In genomic region chr5:69042500-69042899, GRCh38 we compare ENCODE assay signal across 8 cellular contexts. TPM values are rescaled to one million over a fixed set of nuclear protein-coding genes. Genes with fewer than 3 reads are reported as not detected.
DNase-seq lines count a peak whose midpoint lies in the region; ATAC-seq and TF ChIP-seq lines count a peak whose summit lies in the region.

No MANE protein-coding gene starts in this region.

- no peaks in the 10 kb centered on the region for H3K36me3 Mint-ChIP-seq in neural progenitor cell

- H3K9me2 ChIP-seq in HCT116 (ENCODE audit: insufficient read depth): no peaks in the 10 kb centered on the region

- H3K27me3 Mint-ChIP-seq in neural progenitor cell (ENCODE audit: insufficient read depth, low read depth): no peaks in the 10 kb centered on the region

- no peaks in the 10 kb centered on the region for H3K79me2 ChIP-seq in HCT116 (ENCODE audit: insufficient read depth, low read length)
- no peaks in the 10 kb centered on the region for H3K79me2 ChIP-seq in neural progenitor cell (ENCODE audit: low read depth)

- RAD21 ChIA-PET in HCT116 (lab: Charles Lee; ENCODE audit: low non-redundant PET in 1 of 2, low total read pairs in 2 of 2, uncharacterized antibody in 2 of 2, unreplicated experiment in 2 of 2): no interaction called here

- no peak overlapping the region for H3K4me3 ChIP-seq in HCT116 (replicated peaks in 1 of 2; ENCODE audit: low read depth in 1 of 2, low read length in 2 of 2)
- H3K4me3 ChIP-seq in neural progenitor cell: no peak overlapping the region

- no peak overlapping the region for H3K27ac Mint-ChIP-seq in neural progenitor cell

- TF ChIP-seq RAD21 in HCT116 (IDR thresholded peaks at IDR 0.05; ENCODE audit: low read depth): no peak

- H3K4me1 Mint-ChIP-seq in neural progenitor cell: peaks cover 7% of the 10 kb centered on the region

- ATAC-seq in GM18519 (IDR thresholded peaks at IDR 0.05; ENCODE audit: low FRiP score, unreplicated experiment) (peak; percentile 13), HCT116 (peak; percentile 68)

- H3K9me3 Mint-ChIP-seq in neural progenitor cell: no peaks in the 10 kb centered on the region

- H4K20me1 ChIP-seq in HCT116 (ENCODE audit: insufficient read depth): no peaks in the 10 kb centered on the region
- no peaks in the 10 kb centered on the region for H4K20me1 ChIP-seq in neural progenitor cell (ENCODE audit: low read depth)

- DNase-seq in HCT116 (ENCODE audit: low read depth, low spot score) (peak; percentile 10), SW480 (ENCODE audit: low spot score) (peak; percentile 4), neural progenitor cell (ENCODE audit: low spot score) (no peak), anterior cingulate cortex (lab: John Stamatoyannopoulos, UW) (no peak), AML-193 (lab: John Stamatoyannopoulos, UW) (no peak), KBM-7 (no peak)
- DNase-seq in activated effector memory CD4-positive, alpha-beta T cell treated with Interleukin-2 at 50 U/mL for 16 hours: no peak

- POLR2A ChIA-PET in HCT116 (lab: Charles Lee): interaction anchor here (1.2 kb wide), 1 partner anchor 51 kb away, joined by 4 read pairs; the partner anchor contains the start of gene SLC30A5

- H3K4me2 ChIP-seq in HCT116 (ENCODE audit: low read length) (peak overlapping the region; percentile 81; the same call in 1 of the 2 replicates), neural progenitor cell (no peak overlapping the region)

- H3K27ac ChIP-seq in HCT116 (ENCODE audit: low read depth, low read length) (no peak overlapping the region), neural progenitor cell (no peak overlapping the region)

- H3K9me3 ChIP-seq in HCT116 (ENCODE audit: control insufficient read depth in 1 of 2, insufficient read depth in 1 of 2, low read depth in 1 of 2, low read length in 2 of 2) (no peaks in the 10 kb centered on the region), neural progenitor cell (ENCODE audit: low read depth) (no peaks in the 10 kb centered on the region)

- intact Hi-C loops in HCT116 (cut with micrococcal nuclease): loop anchor here (2.0 to 10.0 kb wide), 4 partner anchors 40 to 352 kb away; partner anchors contain the start of gene CCDC125

- H3K36me3 ChIP-seq in HCT116 (ENCODE audit: control insufficient read depth in 1 of 2, insufficient read depth in 2 of 2, low read length in 2 of 2) (no peaks in the 10 kb centered on the region), neural progenitor cell (no peaks in the 10 kb centered on the region)

- H2AFZ ChIP-seq in HCT116 (ENCODE audit: low read depth, low read length, poor library complexity, severe bottlenecking) (peak overlapping the region; percentile 90), neural progenitor cell (replicated peaks) (peak overlapping the region; percentile 99)

- TF ChIP-seq CTCF in HCT116 (IDR thresholded peaks at IDR 0.05 in 2 of 3, conservative IDR thresholded peaks at IDR 0.05 in 1 of 3; ENCODE audit: borderline replicate concordance in 1 of 3, insufficient read depth in 1 of 3, low read depth in 2 of 3, low read length in 2 of 3) (no peak), neural progenitor cell (IDR thresholded peaks at IDR 0.05) (no peak)

- TF ChIP-seq POLR2A in HCT116 (IDR thresholded peaks at IDR 0.05; ENCODE audit: borderline replicate concordance, extremely low read depth, insufficient read depth, insufficient read length): no peak

- in situ Hi-C loops in KBM-7 (cut with MboI; ENCODE audit: low pct_unique_long_range_greater_than_20kb, low sequenced_read_pairs): no loop called here

- H3K4me3 Mint-ChIP-seq in neural progenitor cell: no peak overlapping the region

- no TSS peak for BruUV-seq in HCT116 (replicated peaks; lab: Mats Ljungman, UMichigan)

- H3K27me3 ChIP-seq in HCT116 (ENCODE audit: insufficient read depth, low read length) (no peaks in the 10 kb centered on the region), neural progenitor cell (no peaks in the 10 kb centered on the region)

- peaks cover 4 to 12% of the 10 kb centered on the region in 2 experiments; a peak in 3 of 4 replicates for H3K4me1 ChIP-seq in HCT116 (ENCODE audit: control insufficient read depth in 1 of 2, insufficient read depth in 2 of 2, low read length in 2 of 2)
- H3K4me1 ChIP-seq in neural progenitor cell: no peaks in the 10 kb centered on the region

- H3K9ac ChIP-seq in HCT116 (ENCODE audit: low read length): no peak overlapping the region
- H3K9ac ChIP-seq in neural progenitor cell: no peak overlapping the region

- CTCF ChIA-PET in HCT116 (lab: Charles Lee): interaction anchor here (1.0 to 1.6 kb wide), 5 partner anchors 9 to 212 kb away, joined by 4 to 8 read pairs (median 4); partner anchors contain the start of gene SLC30A5

- H3F3A ChIP-seq in neural progenitor cell (ENCODE audit: low read depth): no peaks in the 10 kb centered on the region

TF ChIP-seq in HCT116, 20 proteins besides CTCF, POLR2A, EP300 and RAD21:
- no peak for TF ChIP-seq POLR2AphosphoS5 (IDR thresholded peaks at IDR 0.05; ENCODE audit: low read depth, low read length)
- no peak for TF ChIP-seq ELF1 (IDR thresholded peaks at IDR 0.05; ENCODE audit: borderline replicate concordance, low read depth)

RNA-seq across cellular contexts. Expression of gene SLC30A5, which starts 51.3 kb away (rescaled TPM):
- total RNA-seq in HCT116 (2021; ENCODE audit: unreplicated experiment) (50.0 TPM), neural progenitor cell (ENCODE audit: low replicate concordance) (32.4 and 45.6 TPM in 2 replicates)
- 24.1 and 40.2 TPM in 2 replicates for polyA plus RNA-seq in HCT116 (2012)

Comparison
In these comparisons a context has a peak if more than half of its experiments do, and no peak if none do; other contexts are left out.
1. DNase-seq: peak in HCT116 (single experiment) and SW480 (single experiment); none in neural progenitor cell (single experiment), anterior cingulate cortex (0 of 58), activated effector memory CD4-positive, alpha-beta T cell treated with Interleukin-2 at 50 U/mL for 16 hours (single experiment), AML-193 (0 of 2) and KBM-7 (single experiment).